Comparison of ENCODE assay signal across 13 cellular contexts in the genomic region with DNA sequence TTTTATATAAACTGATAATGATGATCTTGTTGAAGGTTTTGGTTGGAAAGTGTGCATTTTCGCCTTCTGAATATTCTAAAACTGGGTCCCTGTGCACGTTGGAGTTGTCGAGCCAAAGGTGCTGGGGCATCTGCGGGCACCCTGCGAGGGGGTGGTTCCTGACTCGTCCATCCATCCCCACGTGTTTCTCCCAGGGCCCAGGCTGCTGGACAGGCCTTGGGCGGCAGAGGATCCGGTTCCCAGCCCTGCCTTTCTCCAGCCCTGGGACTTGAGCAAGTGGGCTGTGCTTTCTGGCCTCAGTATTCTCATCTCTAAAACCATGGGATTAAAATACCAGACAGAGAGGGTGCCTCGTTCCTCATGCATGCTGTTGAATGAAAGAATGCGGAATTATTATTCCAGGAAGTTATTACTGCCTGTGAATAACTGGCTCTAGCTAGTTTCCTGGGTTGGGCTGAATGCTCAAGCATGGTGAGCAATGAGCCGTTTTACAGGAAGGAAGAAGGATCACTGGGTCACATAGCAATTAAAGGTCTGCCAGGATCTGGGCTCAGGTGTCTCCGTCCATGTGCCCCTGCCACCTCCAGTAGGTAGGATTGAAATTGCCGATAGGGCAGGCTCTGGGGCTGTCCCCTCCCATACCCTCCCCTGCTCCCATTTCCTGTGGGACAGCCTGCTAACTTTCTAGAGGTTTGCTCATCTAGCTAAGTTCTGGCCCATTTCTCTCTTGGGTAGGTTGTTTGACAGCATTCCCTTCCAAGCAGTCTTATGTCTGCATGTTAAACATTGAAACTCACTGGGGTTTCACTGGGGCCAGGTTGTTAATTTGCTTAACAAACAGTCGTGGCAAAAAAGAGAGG.
DNase-seq lines count a peak whose midpoint lies in the region; FAIRE-seq and TF ChIP-seq lines count a peak whose summit lies in the region.
"Had no signal": no experiment of that assay in that cellular context is flagged by ENCODE, and none has a peak within 500 bp of the region (broad histone marks: within the 10 kb centered on the region; RNA-seq: fewer than 3 reads in every experiment).

No MANE protein-coding gene starts in this region.

- no peak overlapping the region for H3K4me3 ChIP-seq in esophagus (ENCODE audit: low read depth in 1 of 2, low read length in 2 of 2)
- no peak overlapping the region for H3K4me3 ChIP-seq in small intestine (ENCODE audit: low read depth in 1 of 2, low read length in 2 of 2)
- no peak overlapping the region for H3K4me3 ChIP-seq in right atrium auricular region
- H3K4me3 ChIP-seq: K562 had no signal

- H3K4me1 ChIP-seq in esophagus (ENCODE audit: control insufficient read depth in 2 of 2, insufficient read depth in 2 of 2, low read length in 1 of 2) (peaks cover 2 to 5% of the 10 kb centered on the region in 2 donors), small intestine (ENCODE audit: control insufficient read depth in 2 of 2, insufficient read depth in 1 of 2, low read depth in 1 of 2, low read length in 1 of 2) (no peaks in the 10 kb centered on the region), right atrium auricular region (no peaks in the 10 kb centered on the region)

- H3K27ac ChIP-seq in esophagus (ENCODE audit: low read depth in 2 of 2, low read length in 1 of 2) (peak overlapping the region; percentile 90 to 93), small intestine (ENCODE audit: low read depth in 1 of 2, low read length in 1 of 2) (no peak overlapping the region), right atrium auricular region (no peak overlapping the region)

- H3K27me3 ChIP-seq in esophagus (ENCODE audit: control insufficient read depth in 1 of 2, insufficient read depth in 2 of 2, low read length in 2 of 2), result no peaks in the 10 kb centered on the region
- H3K27me3 ChIP-seq in small intestine (ENCODE audit: control insufficient read depth in 2 of 2, insufficient read depth in 2 of 2, low read length in 2 of 2), result no peaks in the 10 kb centered on the region
- no peaks in the 10 kb centered on the region for H3K27me3 ChIP-seq in right atrium auricular region

- WGBS in esophagus, 2 donors, result 63 to 70% methylated on average over 15 of the region's 15 CpGs
- 70 to 77% (median 77%) methylated on average over 14 to 15 of the region's 15 CpGs for WGBS in small intestine, 3 donors

- FAIRE-seq in small intestine (lab: Jason Lieb, UNC), result no peak
- FAIRE-seq: islet of Langerhans, K562 had no signal

- H3K36me3 ChIP-seq in esophagus (ENCODE audit: control insufficient read depth in 2 of 2, insufficient read depth in 2 of 2, low read length in 1 of 2) (no peaks in the 10 kb centered on the region), small intestine (ENCODE audit: control insufficient read depth in 2 of 2, insufficient read depth in 2 of 2, low read length in 2 of 2) (no peaks in the 10 kb centered on the region), right atrium auricular region (no peaks in the 10 kb centered on the region)

- DNase-seq in AG20443 (ENCODE audit: low spot score) (peak; percentile 39), NCI-H69 (lab: John Stamatoyannopoulos, UW) (peak; percentile 12), mucosa of gallbladder (ENCODE audit: low spot score) (peak; percentile 68), OCI-M2 (lab: John Stamatoyannopoulos, UW; ENCODE audit: unreplicated experiment) (no peak), small intestine (no peak), right atrium auricular region (ENCODE audit: low spot score) (no peak)
- no peak for DNase-seq in activated naive CD4-positive, alpha-beta T cell treated with anti-CD3 and anti-CD28 coated beads, Interleukin-2, amount 50 U/mL, for 16 hours
- DNase-seq: activated CD4-positive, alpha-beta T cell treated with anti-CD3 and anti-CD28 coated beads for 36 hours; effector memory CD8-positive, alpha-beta T cell; NCI-H226 had no signal

- TF ChIP-seq CTCF in right atrium auricular region (IDR thresholded peaks at IDR 0.05), result no peak

- H3K9me3 ChIP-seq in esophagus (ENCODE audit: control insufficient read depth in 2 of 2, insufficient read depth in 1 of 2, low read depth in 1 of 2, low read length in 1 of 2) (no peaks in the 10 kb centered on the region), small intestine (ENCODE audit: control insufficient read depth, low read depth) (no peaks in the 10 kb centered on the region), right atrium auricular region (no peaks in the 10 kb centered on the region)

Comparison
In these comparisons a context has a peak if more than half of its experiments do, and no peak if none do; other contexts are left out.
1. DNase-seq: peak in AG20443 (single experiment), NCI-H69 (single experiment) and mucosa of gallbladder (single experiment); none in OCI-M2 (single experiment), small intestine (single experiment), activated naive CD4-positive, alpha-beta T cell treated with anti-CD3 and anti-CD28 coated beads, Interleukin-2, amount 50 U/mL, for 16 hours (single experiment) and right atrium auricular region (single experiment).
2. H3K27ac ChIP-seq: peak in esophagus (2 of 2); none in small intestine (0 of 2) and right atrium auricular region (0 of 2).